In genomic region chr2:15668611-15669305, GRCh38 we compare ENCODE assay signal across 16 cellular contexts.
DNase-seq lines count a peak whose midpoint lies in the region; ATAC-seq and TF ChIP-seq lines count a peak whose summit lies in the region.
"Had no signal": no experiment of that assay in that cellular context is flagged by ENCODE, and none has a peak within 500 bp of the region (broad histone marks: within the 10 kb centered on the region; RNA-seq: fewer than 3 reads in every experiment).

No MANE protein-coding gene starts in this region.

- peaks cover 3% of the 10 kb centered on the region; the same call in 1 of the 2 replicates for H3K9me2 ChIP-seq in GM23338 (ENCODE audit: insufficient read depth)

- H3K36me3 ChIP-seq in GM23338 (ENCODE audit: insufficient read depth), result no peaks in the 10 kb centered on the region
- H3K36me3 ChIP-seq in mesendoderm (ENCODE audit: control insufficient read depth, insufficient read depth, low read length), result no peaks in the 10 kb centered on the region
- H3K36me3 ChIP-seq: BE2C, tibial artery had no signal

- H3F3A ChIP-seq in GM23338 (replicated peaks; ENCODE audit: low read depth), result no peaks in the 10 kb centered on the region

- no peak overlapping the region for H4K8ac ChIP-seq in mesendoderm (ENCODE audit: low read depth, low read length)

- H3K4me3 ChIP-seq in GM23338, result no peak overlapping the region
- no peak overlapping the region for H3K4me3 ChIP-seq in astrocyte of the spinal cord (ENCODE audit: low read depth, low read length)
- no peak overlapping the region for H3K4me3 ChIP-seq in mesendoderm (ENCODE audit: low read length)
- H3K4me3 ChIP-seq: tibial artery had no signal

- no peak overlapping the region for H2BK15ac ChIP-seq in mesendoderm (replicated peaks; ENCODE audit: low read depth)

- H3K27ac ChIP-seq in GM23338 (ENCODE audit: low read depth) (no peak overlapping the region), mesendoderm (ENCODE audit: low read depth, low read length) (no peak overlapping the region)
- H3K27ac ChIP-seq: tibial artery had no signal

- peak overlapping the region; percentile 69 for H2AFZ ChIP-seq in GM23338

- H2BK120ac ChIP-seq in mesendoderm (ENCODE audit: low read depth, low read length), result no peak overlapping the region

- H3K4ac ChIP-seq in mesendoderm (ENCODE audit: low read depth, low read length), result no peak overlapping the region

- H2AK5ac ChIP-seq in mesendoderm (ENCODE audit: low read length), result no peak overlapping the region

- H4K20me1 ChIP-seq in GM23338 (replicated peaks; ENCODE audit: insufficient read depth), result no peaks in the 10 kb centered on the region

- no peaks in the 10 kb centered on the region for H3K4me1 ChIP-seq in GM23338 (ENCODE audit: insufficient read depth)
- H3K4me1 ChIP-seq in mesendoderm (ENCODE audit: control insufficient read depth, low read depth, low read length), result no peaks in the 10 kb centered on the region
- H3K4me1 ChIP-seq: BE2C, tibial artery had no signal

- H3K27me3 Mint-ChIP-seq in GM23338 (ENCODE audit: insufficient read depth, low read depth, poor library complexity), result peaks cover 9% of the 10 kb centered on the region

- H3K18ac ChIP-seq in mesendoderm (ENCODE audit: low read length), result no peak overlapping the region

- no peak overlapping the region for H3K4me2 ChIP-seq in GM23338
- no peak overlapping the region for H3K4me2 ChIP-seq in mesendoderm (ENCODE audit: low read length)

- in situ Hi-C loops in astrocyte of the spinal cord (cut with HindIII; ENCODE audit: low sequenced_read_pairs), result no loop called here

- peaks cover 16% of the 10 kb centered on the region for H3K4me1 Mint-ChIP-seq in GM23338
- H3K4me1 Mint-ChIP-seq: activated CD8-positive, alpha-beta memory T cell treated with anti-CD3 and anti-CD28 coated beads, Interleukin-2, amount 10 ng/mL, durations not matched to agents 7 days and 5 days had no signal

- no peak overlapping the region for H3K4me3 Mint-ChIP-seq in GM23338
- H3K4me3 Mint-ChIP-seq: activated CD8-positive, alpha-beta memory T cell treated with anti-CD3 and anti-CD28 coated beads, Interleukin-2, amount 10 ng/mL, durations not matched to agents 7 days and 5 days had no signal

- no peaks in the 10 kb centered on the region for H3K79me1 ChIP-seq in mesendoderm (ENCODE audit: low read length)

- peaks cover 4% of the 10 kb centered on the region; the same call in 1 of the 3 replicates for H3K36me3 Mint-ChIP-seq in GM23338 (ENCODE audit: low read depth)
- H3K36me3 Mint-ChIP-seq: activated CD8-positive, alpha-beta memory T cell treated with anti-CD3 and anti-CD28 coated beads, Interleukin-2, amount 10 ng/mL, durations not matched to agents 7 days and 5 days had no signal

- H3K79me2 ChIP-seq in GM23338 (replicated peaks; ENCODE audit: insufficient read depth) (no peaks in the 10 kb centered on the region), mesendoderm (ENCODE audit: control insufficient read depth, insufficient read depth, low read length) (no peaks in the 10 kb centered on the region)

- H3K27me3 ChIP-seq in GM23338 (ENCODE audit: insufficient read depth), result no peaks in the 10 kb centered on the region
- H3K27me3 ChIP-seq in mesendoderm (ENCODE audit: insufficient read depth, low read length, poor library complexity), result no peaks in the 10 kb centered on the region
- H3K27me3 ChIP-seq: BE2C had no signal

- WGBS in mesendoderm (ENCODE audit: extremely low coverage, insufficient coverage, low lambda C conversion rate), result no CpG with 5 or more reads among the region's 10 CpGs

- no peak overlapping the region for H3K9ac ChIP-seq in mesendoderm (ENCODE audit: low read length)

- no peak overlapping the region for H4K5ac ChIP-seq in mesendoderm (ENCODE audit: low read length)

- H3K23ac ChIP-seq in mesendoderm (ENCODE audit: low read length), result no peak overlapping the region

- ATAC-seq in GM23338, result no peak
- no peak for ATAC-seq in HG03520 (IDR thresholded peaks at IDR 0.05; ENCODE audit: unreplicated experiment)
- ATAC-seq: activated CD8-positive, alpha-beta memory T cell treated with anti-CD3 and anti-CD28 coated beads, Interleukin-2, amount 10 ng/mL, durations not matched to agents 7 days and 5 days had no signal

- H2BK5ac ChIP-seq in mesendoderm (ENCODE audit: low read length), result no peak overlapping the region

- peaks cover 7% of the 10 kb centered on the region; the same call in 2 of the 3 replicates for H3K9me3 Mint-ChIP-seq in GM23338

- DNase-seq in GM23338 (ENCODE audit: low spot score) (no peak), astrocyte of the spinal cord (ENCODE audit: low read depth, low spot score) (peak; percentile 23), islet precursor cell (peak; percentile 72), renal cortical epithelial cell (ENCODE audit: low read depth) (peak; percentile 87), mesendoderm (no peak), NCI-H1105 (lab: John Stamatoyannopoulos, UW) (no peak)
- DNase-seq in activated CD4-positive, alpha-beta T cell treated with anti-CD3 and anti-CD28 coated beads for 48 hours, result no peak
- DNase-seq: activated CD4-positive, alpha-beta T cell treated with anti-CD3 and anti-CD28 coated beads for 1 hour; activated CD8-positive, alpha-beta memory T cell treated with anti-CD3 and anti-CD28 coated beads, Interleukin-2, amount 10 ng/mL, durations not matched to agents 7 days and 5 days; activated gamma-delta T cell; anterior cingulate cortex; BE2C; DMS153; NCI-H187 had no signal

- TF ChIP-seq CTCF in GM23338 (conservative IDR thresholded peaks at IDR 0.05; ENCODE audit: low read depth in 2 of 2) (no peak), astrocyte of the spinal cord (IDR thresholded peaks at IDR 0.05; ENCODE audit: low read depth, low read length) (no peak)

- H3K27ac Mint-ChIP-seq in GM23338, result no peak overlapping the region
- H3K27ac Mint-ChIP-seq: activated CD8-positive, alpha-beta memory T cell treated with anti-CD3 and anti-CD28 coated beads, Interleukin-2, amount 10 ng/mL, durations not matched to agents 7 days and 5 days had no signal

- no peak overlapping the region for H3K56ac ChIP-seq in mesendoderm (ENCODE audit: low read length)

TF ChIP-seq in GM23338, 12 proteins besides CTCF, POLR2A, EP300 and RAD21 (continues in another document):
- no peak for TF ChIP-seq ETS1 (IDR thresholded peaks at IDR 0.05)

Comparison
In these comparisons a context has a peak if more than half of its experiments do, and no peak if none do; other contexts are left out.
1. DNase-seq: peak in astrocyte of the spinal cord (single experiment), islet precursor cell (single experiment) and renal cortical epithelial cell (single experiment); none in GM23338 (single experiment), mesendoderm (single experiment), NCI-H1105 (single experiment) and activated CD4-positive, alpha-beta T cell treated with anti-CD3 and anti-CD28 coated beads for 48 hours (single experiment).